8 cellular contexts compared by ENCODE assay signal in the genomic region with DNA sequence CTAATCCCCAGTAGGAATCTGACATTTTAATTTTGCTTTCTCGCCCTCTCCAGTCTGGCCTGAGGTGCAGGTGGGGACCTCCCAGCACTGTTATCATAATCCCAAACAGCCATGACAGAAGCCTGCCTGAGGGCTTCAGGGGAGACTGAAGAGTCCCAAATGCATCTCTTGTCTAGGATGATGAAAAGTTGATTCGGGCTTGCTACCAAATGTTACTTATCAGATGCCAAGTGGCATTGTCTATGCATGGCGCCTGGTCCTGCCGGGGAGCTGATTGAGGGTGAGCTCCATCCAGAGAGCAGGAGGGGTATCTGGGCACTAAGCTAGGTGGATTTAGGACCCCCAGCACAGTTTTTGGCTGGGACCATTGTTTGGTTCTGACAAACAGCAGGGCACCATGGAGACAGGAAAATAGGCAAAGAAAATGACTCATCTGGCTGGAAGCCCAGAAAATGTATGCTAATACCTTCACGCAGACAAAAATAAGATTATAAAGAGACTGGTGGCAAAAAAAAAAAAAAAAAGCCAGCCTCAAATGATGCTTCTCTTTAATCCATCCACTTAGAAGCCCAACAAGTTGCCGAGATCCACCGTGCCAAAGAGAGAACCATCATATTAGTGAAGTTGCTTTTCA.
DNase-seq lines count a peak whose midpoint lies in the region; ATAC-seq and TF ChIP-seq lines count a peak whose summit lies in the region.

No MANE protein-coding gene starts in this region.

- H3K9me3 ChIP-seq in adipocyte (ENCODE audit: control insufficient read depth, low read length) (no peaks in the 10 kb centered on the region), spleen (peaks cover 0 to 10% (median 0%) of the 10 kb centered on the region in 8 donors), upper lobe of right lung (no peaks in the 10 kb centered on the region)

- H3K36me3 ChIP-seq in adipocyte (ENCODE audit: control insufficient read depth, insufficient read depth, low read length, severe bottlenecking) (no peaks in the 10 kb centered on the region), spleen (no peaks in the 10 kb centered on the region), upper lobe of right lung (no peaks in the 10 kb centered on the region)

- no peak overlapping the region for H3K9ac ChIP-seq in adipocyte (ENCODE audit: low read length)

- H3K27me3 ChIP-seq in adipocyte (replicated peaks; ENCODE audit: control insufficient read depth, insufficient read depth, low read length) (peaks cover 6% of the 10 kb centered on the region), spleen (replicated peaks in 1 of 7) (peaks cover 0 to 16% (median 0%) of the 10 kb centered on the region in 7 donors), upper lobe of right lung (no peaks in the 10 kb centered on the region)

- H3K4me3 ChIP-seq in AG10803 (ENCODE audit: low read length) (no peak overlapping the region), adipocyte (ENCODE audit: low read length) (no peak overlapping the region), spleen (no peak overlapping the region), upper lobe of right lung (no peak overlapping the region)

- DNase-seq in AG10803 (ENCODE audit: low read depth) (peak; percentile 82), NCI-H1092 treated with DMSO at 0.1 percent for 48 hours (lab: John Stamatoyannopoulos, UW) (peak; percentile 94), adipocyte (ENCODE audit: low read depth) (peak; percentile 91), kidney glomerular epithelial cell (lab: John Stamatoyannopoulos, UW) (peak; percentile 52), spleen (no peak), epidermal melanocyte (ENCODE audit: insufficient read length, low spot score) (no peak), upper lobe of right lung (no peak)

- H3K4me1 ChIP-seq in adipocyte (ENCODE audit: control insufficient read depth, insufficient read depth, low read length) (peaks cover 17% of the 10 kb centered on the region), spleen (no peaks in the 10 kb centered on the region), upper lobe of right lung (peaks cover 19% of the 10 kb centered on the region)

- no peak for ATAC-seq in upper lobe of right lung
- no peak for ATAC-seq in HG03457 (IDR thresholded peaks at IDR 0.05; ENCODE audit: unreplicated experiment)

- 72 to 83% (median 75%) methylated on average over 7 of the region's 7 CpGs for WGBS in spleen, 5 donors

- no peak for TF ChIP-seq CTCF in AG10803 (conservative IDR thresholded peaks at IDR 0.05; ENCODE audit: low read length)
- no peak for TF ChIP-seq CTCF in spleen (IDR thresholded peaks at IDR 0.05 in 8 of 11, conservative IDR thresholded peaks at IDR 0.05 in 3 of 11)
- no peak for TF ChIP-seq CTCF in upper lobe of right lung (IDR thresholded peaks at IDR 0.05)

- intact Hi-C loops in spleen (cut with DNase I; ENCODE audit: low total_unique reads) (no loop called here), upper lobe of right lung (cut with DNase I) (no loop called here)

- H3K27ac ChIP-seq in spleen = no peak overlapping the region
- no peak overlapping the region for H3K27ac ChIP-seq in upper lobe of right lung

- TF ChIP-seq POLR2A in spleen (IDR thresholded peaks at IDR 0.05) = no peak

Comparison
In these comparisons a context has a peak if more than half of its experiments do, and no peak if none do; other contexts are left out.
1. DNase-seq: peak in AG10803 (single experiment), NCI-H1092 treated with DMSO at 0.1 percent for 48 hours (single experiment), adipocyte (single experiment) and kidney glomerular epithelial cell (single experiment); none in spleen (single experiment), epidermal melanocyte (single experiment) and upper lobe of right lung (single experiment).